Comparison of ENCODE assay signal across 12 cellular contexts in the genomic region with DNA sequence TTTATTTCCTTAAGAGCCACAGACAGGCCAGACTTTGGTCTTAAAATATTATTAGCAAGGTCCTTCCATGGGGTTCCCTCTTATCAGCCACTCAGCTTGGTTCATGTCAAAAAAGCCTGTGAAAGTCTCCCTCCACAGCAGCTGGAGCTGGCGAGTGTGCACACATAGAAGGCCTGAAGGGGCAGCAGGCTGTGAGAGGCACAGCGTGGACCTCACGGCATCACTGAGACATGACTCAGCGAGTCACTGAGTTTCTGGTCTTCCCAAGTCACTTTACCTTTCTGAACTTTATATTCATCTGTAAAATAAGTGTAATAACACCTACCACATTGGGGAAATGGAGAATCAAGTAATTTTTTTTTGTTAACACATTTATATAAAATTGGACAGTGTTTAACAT. TPM values are rescaled to one million over a fixed set of nuclear protein-coding genes. Genes with fewer than 3 reads are reported as not detected.
A peak's percentile ranks its signal among the peaks of the same experiment; 100 is the strongest.
DNase-seq lines count a peak whose midpoint lies in the region; ATAC-seq and TF ChIP-seq lines count a peak whose summit lies in the region.
"Had no signal": no experiment of that assay in that cellular context is flagged by ENCODE, and none has a peak within 500 bp of the region (broad histone marks: within the 10 kb centered on the region; RNA-seq: fewer than 3 reads in every experiment).

No MANE protein-coding gene starts in this region.

- no peak overlapping the region for H2AK5ac ChIP-seq in H9 (ENCODE audit: insufficient read length, low read length)

- H3K9me3 ChIP-seq in H9 (ENCODE audit: control insufficient read depth, low read depth, low read length): no peaks in the 10 kb centered on the region
- no peaks in the 10 kb centered on the region for H3K9me3 ChIP-seq in hepatocyte (ENCODE audit: low read depth)
- H3K9me3 ChIP-seq: uterus had no signal

- no peaks in the 10 kb centered on the region for H3K79me1 ChIP-seq in H9 (ENCODE audit: insufficient read depth, low read depth, low read length, poor library complexity, severe bottlenecking)

- H2BK5ac ChIP-seq in H9 (ENCODE audit: insufficient read length, low read length): no peak overlapping the region

- no peak overlapping the region for H3T11ph ChIP-seq in H9 (ENCODE audit: low read length)

- H3K4me2 ChIP-seq in H9 (ENCODE audit: insufficient read depth, insufficient read length, low read length) (no peak overlapping the region), hepatocyte (no peak overlapping the region)

- H3K27me3 Mint-ChIP-seq in H9 (ENCODE audit: low read depth) (no peaks in the 10 kb centered on the region), endothelial cell (ENCODE audit: unreplicated experiment) (no peaks in the 10 kb centered on the region)

- no peak overlapping the region for H3K4ac ChIP-seq in H9 (ENCODE audit: low read depth, low read length)

- H4K20me1 ChIP-seq in H9 (ENCODE audit: control insufficient read depth, insufficient read depth, insufficient read length) (no peaks in the 10 kb centered on the region), hepatocyte (ENCODE audit: insufficient read depth, poor library complexity, severe bottlenecking) (no peaks in the 10 kb centered on the region)

- ATAC-seq in GM21619 (IDR thresholded peaks at IDR 0.05; ENCODE audit: unreplicated experiment): no peak

- no peak overlapping the region for H2BK120ac ChIP-seq in H9 (ENCODE audit: low read depth, low read length, poor library complexity, severe bottlenecking)

- no peak overlapping the region for H3K27ac ChIP-seq in H9 (ENCODE audit: insufficient read length, low read depth, low read length)
- no peak overlapping the region for H3K27ac ChIP-seq in hepatocyte
- H3K27ac ChIP-seq: uterus had no signal

- no peaks in the 10 kb centered on the region for H3K23me2 ChIP-seq in H9 (ENCODE audit: insufficient read length, low read depth, low read length, poor library complexity, severe bottlenecking)

- no peak overlapping the region for H2BK12ac ChIP-seq in H9 (ENCODE audit: insufficient read length, low read depth, low read length)

- H3K27me3 ChIP-seq in H9 (ENCODE audit: insufficient read depth, low read length) (no peaks in the 10 kb centered on the region), hepatocyte (no peaks in the 10 kb centered on the region)
- H3K27me3 ChIP-seq: uterus had no signal

- no peak overlapping the region for H3K9ac ChIP-seq in H9 (ENCODE audit: extremely low read depth, insufficient read length, low read length)

- H2AFZ ChIP-seq in H9 (ENCODE audit: low read length): no peak overlapping the region
- no peak overlapping the region for H2AFZ ChIP-seq in hepatocyte

- H3K4me1 Mint-ChIP-seq in H9 (peaks cover 8% of the 10 kb centered on the region in 2 experiments), endothelial cell (ENCODE audit: unreplicated experiment) (peaks cover 19% of the 10 kb centered on the region)

- no peak overlapping the region for H3K14ac ChIP-seq in H9 (ENCODE audit: insufficient read depth, low read length)

- H3K36me3 Mint-ChIP-seq in H9 (ENCODE audit: insufficient read depth in 1 of 3, low read depth in 3 of 3): peaks cover 3 to 28% (median 23%) of the 10 kb centered on the region in 3 experiments; a peak in 6 of 7 replicates
- peaks cover 8% of the 10 kb centered on the region for H3K36me3 Mint-ChIP-seq in endothelial cell (ENCODE audit: low read depth, unreplicated experiment)

- DNase-seq in AG08395 (ENCODE audit: low spot score) (peak; percentile 10), H9 (peak; percentile 49), amniotic epithelial cell (ENCODE audit: low read depth) (peak; percentile 57), hepatocyte (ENCODE audit: low spot score) (peak; percentile 46), GM19238 (ENCODE audit: insufficient read length, low spot score) (no peak), endothelial cell (ENCODE audit: low spot score) (no peak)
- DNase-seq in activated CD8-positive, alpha-beta memory T cell treated with anti-CD3 and anti-CD28 coated beads, Interleukin-2, amount 50 U/mL, for 48 hours: no peak
- DNase-seq: cortex of kidney, DND-41, occipital lobe, uterus had no signal

- H4K8ac ChIP-seq in H9 (replicated peaks; ENCODE audit: insufficient read length, low read depth, low read length): no peak overlapping the region

- H3K4me3 Mint-ChIP-seq in H9 (no peak overlapping the region; a peak in 1 of 5 replicates), endothelial cell (ENCODE audit: unreplicated experiment) (no peak overlapping the region)

- no peaks in the 10 kb centered on the region for H3K9me2 ChIP-seq in hepatocyte (replicated peaks; ENCODE audit: insufficient read depth)

- WGBS in H9 (ENCODE audit: extremely low coverage, insufficient read length, low lambda C conversion rate): no CpG with 5 or more reads among the region's 4 CpGs
- 63% methylated on average over 4 of the region's 4 CpGs for WGBS in hepatocyte (ENCODE audit: low lambda C conversion rate, missing lambda C conversion rate)

- TF ChIP-seq CTCF in H9 (conservative IDR thresholded peaks at IDR 0.05) (peak; percentile 16; the same call in 1 of the 3 replicates), hepatocyte (IDR thresholded peaks at IDR 0.05; ENCODE audit: poor library complexity) (no peak), endothelial cell (IDR thresholded peaks at IDR 0.05; ENCODE audit: unreplicated experiment) (no peak)

- no peak overlapping the region for H3K23ac ChIP-seq in H9 (ENCODE audit: insufficient read length, low read depth, low read length)

- H3K79me2 ChIP-seq in H9 (ENCODE audit: insufficient read depth, low read length): no peaks in the 10 kb centered on the region; the same call in 1 of the 2 replicates
- peaks cover 34% of the 10 kb centered on the region for H3K79me2 ChIP-seq in hepatocyte

- H3K9me3 Mint-ChIP-seq in H9: no peaks in the 10 kb centered on the region
- H3K9me3 Mint-ChIP-seq in endothelial cell (ENCODE audit: unreplicated experiment): no peaks in the 10 kb centered on the region

- H2BK15ac ChIP-seq in H9 (ENCODE audit: low read depth, low read length): no peak overlapping the region

- no peak overlapping the region for H2BK20ac ChIP-seq in H9 (ENCODE audit: low read depth, low read length, poor library complexity, severe bottlenecking)

- no peaks in the 10 kb centered on the region for H3K36me3 ChIP-seq in hepatocyte (replicated peaks; ENCODE audit: insufficient read depth, low read depth)
- H3K36me3 ChIP-seq: uterus had no signal

- H3K4me1 ChIP-seq in H9 (ENCODE audit: insufficient read depth, low read length) (peaks cover 2% of the 10 kb centered on the region; the same call in 1 of the 2 replicates), hepatocyte (ENCODE audit: insufficient read depth) (no peaks in the 10 kb centered on the region)
- H3K4me1 ChIP-seq: uterus had no signal

- no peak overlapping the region for H4K5ac ChIP-seq in H9 (ENCODE audit: insufficient read length, low read depth, low read length)

- no peak overlapping the region for H3K4me3 ChIP-seq in hepatocyte
- H3K4me3 ChIP-seq: uterus had no signal

- no peak overlapping the region for H3K56ac ChIP-seq in H9 (ENCODE audit: insufficient read length, low read depth, low read length)

- no peak overlapping the region for H4K91ac ChIP-seq in H9 (ENCODE audit: insufficient read length, low read depth, low read length)

- peak overlapping the region in 2 of 3 experiments; percentile 56 to 87; a peak in 4 of 7 replicates for H3K27ac Mint-ChIP-seq in H9
- no peak overlapping the region for H3K27ac Mint-ChIP-seq in endothelial cell (ENCODE audit: unreplicated experiment)

- no peak overlapping the region for H3K18ac ChIP-seq in H9 (ENCODE audit: insufficient read length, low read depth, low read length)

RNA-seq across cellular contexts. Expression of gene TAF3, which starts 8.7 kb away (rescaled TPM):
- total RNA-seq in H9 (2021): 10.1 and 10.2 TPM in 2 replicates
- 3.3 and 4.1 TPM in 2 replicates for total RNA-seq in hepatocyte
- 6.4 and 7.7 TPM in 2 replicates for polyA plus RNA-seq in hepatocyte
- total RNA-seq in endothelial cell (ENCODE audit: unreplicated experiment): 12.4 TPM

RNA-seq across cellular contexts. Expression of gene ATP5F1C, which starts 39.0 kb away (rescaled TPM):
- total RNA-seq in H9 (2021): 268 and 280 TPM in 2 replicates
- 416 and 564 TPM in 2 replicates for total RNA-seq in hepatocyte
- polyA plus RNA-seq in hepatocyte: 242 and 269 TPM in 2 replicates
- 216 TPM for total RNA-seq in endothelial cell (ENCODE audit: unreplicated experiment)

RNA-seq across cellular contexts. Expression of gene KIN, which starts 39.2 kb away (rescaled TPM):
- total RNA-seq in H9 (2021) (20.9 and 23.4 TPM in 2 replicates), hepatocyte (11.4 and 25.2 TPM in 2 replicates), endothelial cell (ENCODE audit: unreplicated experiment) (13.2 TPM)
- 10.6 and 12.1 TPM in 2 replicates for polyA plus RNA-seq in hepatocyte

Comparison
In these comparisons a context has a peak if more than half of its experiments do, and no peak if none do; other contexts are left out.
1. DNase-seq: peak in AG08395 (single experiment), H9 (single experiment), amniotic epithelial cell (single experiment) and hepatocyte (single experiment); none in GM19238 (single experiment), endothelial cell (single experiment) and activated CD8-positive, alpha-beta memory T cell treated with anti-CD3 and anti-CD28 coated beads, Interleukin-2, amount 50 U/mL, for 48 hours (single experiment).